ENCODE assay signal across 9 cellular contexts in the genomic region with DNA sequence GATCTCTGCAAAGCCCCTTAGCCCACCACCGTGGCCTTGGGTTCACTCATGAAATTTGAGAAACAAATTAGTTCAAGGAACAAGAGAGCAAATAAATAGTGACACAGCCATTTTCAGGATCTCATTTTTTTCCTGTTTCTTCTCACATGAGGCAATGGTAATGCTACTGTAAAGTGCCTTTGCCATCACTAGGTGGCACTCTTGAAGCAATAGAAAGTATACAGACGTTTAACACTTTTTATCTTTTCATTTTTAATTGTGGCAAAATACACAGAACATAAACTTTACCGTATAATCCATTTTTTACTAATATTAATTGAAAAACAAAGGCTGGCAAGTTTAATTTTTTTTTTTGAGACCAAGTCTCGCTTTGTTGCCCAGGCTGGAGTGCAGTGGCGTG.
DNase-seq lines count a peak whose midpoint lies in the region; ATAC-seq, FAIRE-seq and TF ChIP-seq lines count a peak whose summit lies in the region.
"Had no signal": no experiment of that assay in that cellular context is flagged by ENCODE, and none has a peak within 500 bp of the region (broad histone marks: within the 10 kb centered on the region; RNA-seq: fewer than 3 reads in every experiment).

No MANE protein-coding gene starts in this region.

- H3K4me3 ChIP-seq in GM12864 (ENCODE audit: low read depth, low read length) (no peak overlapping the region), neuronal stem cell (ENCODE audit: low read length in 2 of 2) (peak overlapping the region in 1 of 2 donors; percentile 18)

- no peak overlapping the region for H2BK5ac ChIP-seq in neuronal stem cell (ENCODE audit: low read length)

- H3K79me1 ChIP-seq in neuronal stem cell (ENCODE audit: low read depth, low read length): no peaks in the 10 kb centered on the region

- peak; percentile 18 for TF ChIP-seq CTCF in GM12864 (IDR thresholded peaks at IDR 0.05; ENCODE audit: low read depth, low read length, missing control alignments)

- no peak for ATAC-seq in HG03521 (IDR thresholded peaks at IDR 0.05; ENCODE audit: unreplicated experiment)
- ATAC-seq in GM21360 (IDR thresholded peaks at IDR 0.05; ENCODE audit: unreplicated experiment): no peak

- no peaks in the 10 kb centered on the region for H3K27me3 ChIP-seq in neuronal stem cell (ENCODE audit: control insufficient read depth in 3 of 3, insufficient read depth in 3 of 3, low read depth in 1 of 3, low read length in 3 of 3)

- no peak overlapping the region for H4K91ac ChIP-seq in neuronal stem cell (ENCODE audit: low read depth, low read length, poor library complexity)

- no CpG with 5 or more reads among the region's 5 CpGs for WGBS in neuronal stem cell (ENCODE audit: extremely low coverage in 2 of 2, insufficient read length in 2 of 2, insufficient replicate concordance in 1 of 2), 2 donors

- peaks cover 4 to 6% of the 10 kb centered on the region in 2 donors for H3K4me1 ChIP-seq in neuronal stem cell (ENCODE audit: control insufficient read depth in 2 of 2, insufficient read depth in 1 of 2, low read depth in 1 of 2, low read length in 2 of 2)

- H3K23ac ChIP-seq in neuronal stem cell (ENCODE audit: low read depth, low read length, poor library complexity): no peak overlapping the region

- peak; percentile 80 for FAIRE-seq in endometrium (lab: Jason Lieb, UNC)

- no peak overlapping the region for H4K8ac ChIP-seq in neuronal stem cell (ENCODE audit: low read depth, low read length)

- DNase-seq in GM12864 (ENCODE audit: low read depth) (no peak), NCI-H2227 treated with DMSO at 0.1 percent for 48 hours (lab: John Stamatoyannopoulos, UW) (peak; percentile 86), neuronal stem cell (ENCODE audit: low spot score) (peak; percentile 9), EL (no peak)
- no peak for DNase-seq in effector CD8-positive, alpha-beta T cell (lab: John Stamatoyannopoulos, UW)
- DNase-seq: SIG-M5 had no signal

- no peak overlapping the region for H2BK120ac ChIP-seq in neuronal stem cell (ENCODE audit: low read depth, low read length)

- H3K14ac ChIP-seq in neuronal stem cell (ENCODE audit: low read length): no peak overlapping the region

- peak overlapping the region; percentile 74 for H2AFZ ChIP-seq in neuronal stem cell (ENCODE audit: low read length)

- no peak overlapping the region for H3K4me2 ChIP-seq in neuronal stem cell (ENCODE audit: insufficient read depth, low read length, poor library complexity, severe bottlenecking)

- H3K4ac ChIP-seq in neuronal stem cell (ENCODE audit: low read length): no peak overlapping the region

- H3K27ac ChIP-seq in neuronal stem cell (replicated peaks; ENCODE audit: low read length): no peak overlapping the region

- H2AK5ac ChIP-seq in neuronal stem cell (ENCODE audit: low read depth, low read length): no peak overlapping the region

- H2BK12ac ChIP-seq in neuronal stem cell (ENCODE audit: low read length): no peak overlapping the region

- no peak overlapping the region for H3K18ac ChIP-seq in neuronal stem cell (ENCODE audit: low read length)

- no peak overlapping the region for H2BK15ac ChIP-seq in neuronal stem cell (ENCODE audit: low read length)

- no peak overlapping the region for H3K9ac ChIP-seq in neuronal stem cell (ENCODE audit: low read depth, low read length, poor library complexity)

- no peaks in the 10 kb centered on the region for H3K36me3 ChIP-seq in neuronal stem cell (replicated peaks in 1 of 2; ENCODE audit: control insufficient read depth in 2 of 2, insufficient read depth in 2 of 2, low read length in 2 of 2)

- H3K9me3 ChIP-seq in neuronal stem cell (replicated peaks in 1 of 2; ENCODE audit: control insufficient read depth in 2 of 2, insufficient read depth in 1 of 2, low read depth in 1 of 2, low read length in 2 of 2): peaks cover 18 to 20% of the 10 kb centered on the region in 2 donors

Comparison
In these comparisons a context has a peak if more than half of its experiments do, and no peak if none do; other contexts are left out.
1. DNase-seq: peak in NCI-H2227 treated with DMSO at 0.1 percent for 48 hours (single experiment) and neuronal stem cell (single experiment); none in GM12864 (single experiment), EL (single experiment) and effector CD8-positive, alpha-beta T cell (single experiment).